23 cellular contexts compared by ENCODE assay signal in genomic region chr1:114803001-114803400, GRCh38. TPM values are rescaled to one million over a fixed set of nuclear protein-coding genes. Genes with fewer than 3 reads are reported as not detected.
DNase-seq lines count a peak whose midpoint lies in the region; ATAC-seq, FAIRE-seq and TF ChIP-seq lines count a peak whose summit lies in the region.
"Had no signal": no experiment of that assay in that cellular context is flagged by ENCODE, and none has a peak within 500 bp of the region (broad histone marks: within the 10 kb centered on the region; RNA-seq: fewer than 3 reads in every experiment).

No MANE protein-coding gene starts in this region.

- no peak overlapping the region for H3K4me3 ChIP-seq in epithelial cell of esophagus (ENCODE audit: low read length)
- no peak overlapping the region for H3K4me3 ChIP-seq in dorsolateral prefrontal cortex
- H3K4me3 ChIP-seq: neural progenitor cell, uterus had no signal

- intact Hi-C loops in dorsolateral prefrontal cortex (cut with DNase I), result no loop called here

- no peak for DNase-seq in activated T-cell treated with anti-CD3 and anti-CD28 coated beads, Interleukin-2, amount 50 U/mL, for 72 hours
- DNase-seq in activated T-cell treated with anti-CD3 and anti-CD28 coated beads for 4 hours (no peak), epithelial cell of esophagus (ENCODE audit: low read depth) (peak; percentile 100), urothelium cell line (ENCODE audit: low spot score) (peak; percentile 38), left lobe of liver (ENCODE audit: low spot score) (no peak), NCI-H748 (lab: John Stamatoyannopoulos, UW; ENCODE audit: unreplicated experiment) (no peak), dorsolateral prefrontal cortex (no peak)
- DNase-seq: activated CD4-positive, alpha-beta memory T cell treated with anti-CD3 and anti-CD28 coated beads for 36 hours; activated effector memory CD4-positive, alpha-beta T cell treated with anti-CD3 and anti-CD28 coated beads, Interleukin-2, amount 50 U/mL, for 16 hours; aorta; CD8-positive, alpha-beta T cell; cortex of kidney; mesendoderm; MV-4-11; NCI-H2171 treated with DMSO at 0.1 percent for 48 hours; stimulated activated naive CD4-positive, alpha-beta T cell; uterus had no signal

- peaks cover 0 to 36% (median 3%) of the 10 kb centered on the region in 45 donors for H3K27me3 ChIP-seq in dorsolateral prefrontal cortex
- H3K27me3 ChIP-seq: neural progenitor cell, uterus had no signal

- ATAC-seq in activated T-cell treated with anti-CD3 and anti-CD28 coated beads, Interleukin-2, amount 50 U/mL, for 72 hours (replicated peaks in 1 of 2), result peak; percentile 56 to 59
- ATAC-seq in HG03565 (IDR thresholded peaks at IDR 0.05; ENCODE audit: unreplicated experiment) (peak; percentile 65), left lobe of liver (no peak)
- ATAC-seq: CD8-positive, alpha-beta T cell had no signal

- FAIRE-seq in urothelium cell line (lab: Jason Lieb, UNC), result peak; percentile 5
- FAIRE-seq: A204.1, G401.6, GM18507 had no signal

- no peaks in the 10 kb centered on the region for H3K9me3 Mint-ChIP-seq in activated T-cell treated with anti-CD3 and anti-CD28 coated beads, Interleukin-2, amount 50 U/mL, for 72 hours
- H3K9me3 Mint-ChIP-seq: activated CD4-positive, alpha-beta memory T cell treated with anti-CD3 and anti-CD28 coated beads for 36 hours; neural progenitor cell had no signal

- H3K36me3 Mint-ChIP-seq in activated T-cell treated with anti-CD3 and anti-CD28 coated beads, Interleukin-2, amount 50 U/mL, for 72 hours (ENCODE audit: insufficient read depth in 2 of 2), result no peaks in the 10 kb centered on the region
- H3K36me3 Mint-ChIP-seq: activated CD4-positive, alpha-beta memory T cell treated with anti-CD3 and anti-CD28 coated beads for 36 hours; CD8-positive, alpha-beta T cell; neural progenitor cell had no signal

- no peak overlapping the region for H3K27ac ChIP-seq in dorsolateral prefrontal cortex
- H3K27ac ChIP-seq: neural progenitor cell, uterus had no signal

- peaks cover 6% of the 10 kb centered on the region for H3K27me3 Mint-ChIP-seq in activated T-cell treated with anti-CD3 and anti-CD28 coated beads, Interleukin-2, amount 50 U/mL, for 72 hours (ENCODE audit: low read depth)

- no peak overlapping the region for H3K27ac Mint-ChIP-seq in activated T-cell treated with anti-CD3 and anti-CD28 coated beads, Interleukin-2, amount 50 U/mL, for 72 hours
- H3K27ac Mint-ChIP-seq: activated CD4-positive, alpha-beta memory T cell treated with anti-CD3 and anti-CD28 coated beads for 36 hours; CD8-positive, alpha-beta T cell; neural progenitor cell had no signal

- no peak overlapping the region for H3K4me3 Mint-ChIP-seq in activated T-cell treated with anti-CD3 and anti-CD28 coated beads, Interleukin-2, amount 50 U/mL, for 72 hours
- H3K4me3 Mint-ChIP-seq: activated CD4-positive, alpha-beta memory T cell treated with anti-CD3 and anti-CD28 coated beads for 36 hours; CD8-positive, alpha-beta T cell; neural progenitor cell had no signal

- no peak for TF ChIP-seq CTCF in epithelial cell of esophagus (IDR thresholded peaks at IDR 0.05; ENCODE audit: insufficient read depth, low read depth, low read length, missing control alignments)
- TF ChIP-seq CTCF in dorsolateral prefrontal cortex (IDR thresholded peaks at IDR 0.05 in 54 of 56, conservative IDR thresholded peaks at IDR 0.05 in 2 of 56; ENCODE audit: low read depth in 1 of 56, partially characterized antibody in 56 of 56), result no peak

- no peaks in the 10 kb centered on the region for H3K4me1 Mint-ChIP-seq in activated T-cell treated with anti-CD3 and anti-CD28 coated beads, Interleukin-2, amount 50 U/mL, for 72 hours (ENCODE audit: low read depth)
- H3K4me1 Mint-ChIP-seq: neural progenitor cell had no signal

RNA-seq across cellular contexts. Expression of gene SIKE1, which starts 22.5 kb away (rescaled TPM):
- total RNA-seq in activated T-cell treated with anti-CD3 and anti-CD28 coated beads, Interleukin-2, amount 50 U/mL, for 72 hours, result 10 to 100 TPM; 55.7 to 64.7 TPM
- total RNA-seq in left lobe of liver (24.3 TPM), dorsolateral prefrontal cortex (10 to 100 TPM; 19.8 to 45.5 (median 30.5) TPM)

RNA-seq across cellular contexts. Expression of gene CSDE1, which starts 45.2 kb away (rescaled TPM):
- total RNA-seq in activated T-cell treated with anti-CD3 and anti-CD28 coated beads, Interleukin-2, amount 50 U/mL, for 72 hours, result 100 to 1,000 TPM; 478 to 479 TPM
- total RNA-seq in left lobe of liver (218 TPM), dorsolateral prefrontal cortex (100 to 1,000 TPM; 340 to 487 (median 404) TPM)

RNA-seq across cellular contexts. Expression of gene SYCP1, which starts 51.7 kb away (rescaled TPM):
- total RNA-seq in activated T-cell treated with anti-CD3 and anti-CD28 coated beads, Interleukin-2, amount 50 U/mL, for 72 hours, result not detected
- total RNA-seq in left lobe of liver, result not detected
- total RNA-seq in dorsolateral prefrontal cortex, result not detected
- total RNA-seq: activated CD4-positive, alpha-beta memory T cell treated with anti-CD3 and anti-CD28 coated beads for 36 hours; aorta; CD8-positive, alpha-beta T cell; SK-MEL-5 had no signal

Comparison
In these comparisons a context has a peak if more than half of its experiments do, and no peak if none do; other contexts are left out.
1. DNase-seq: peak in epithelial cell of esophagus (single experiment) and urothelium cell line (single experiment); none in activated T-cell treated with anti-CD3 and anti-CD28 coated beads, Interleukin-2, amount 50 U/mL, for 72 hours (0 of 2), activated T-cell treated with anti-CD3 and anti-CD28 coated beads for 4 hours (single experiment), left lobe of liver (single experiment), NCI-H748 (single experiment) and dorsolateral prefrontal cortex (0 of 10).